1 cellular context compared by ENCODE assay signal in genomic region chr1:234607091-234608025, GRCh38.
TF ChIP-seq lines count a peak whose summit lies in the region.

No MANE protein-coding gene starts in this region.

TF ChIP-seq in GM12878, 131 proteins besides CTCF, POLR2A, EP300 and RAD21 (continued from another document and continues in another):
- TF ChIP-seq TBL1XR1 (IDR thresholded peaks at IDR 0.05; ENCODE audit: low read depth, low read length) (peak; percentile 10; the same call in 1 of the 2 replicates), NR2C1 (IDR thresholded peaks at IDR 0.05) (no peak), JUNB (IDR thresholded peaks at IDR 0.05) (no peak), E2F8 (IDR thresholded peaks at IDR 0.05; ENCODE audit: low read depth, partially characterized antibody) (no peak), NRF1 (conservative IDR thresholded peaks at IDR 0.05; ENCODE audit: low read depth, low read length) (no peak), SP1 (IDR thresholded peaks at IDR 0.05; ENCODE audit: low read depth, low read length) (no peak), KDM1A (IDR thresholded peaks at IDR 0.05; ENCODE audit: borderline replicate concordance) (no peak), SUZ12 (IDR thresholded peaks at IDR 0.05; ENCODE audit: unreplicated experiment) (no peak), GABPA (IDR thresholded peaks at IDR 0.05; ENCODE audit: low read depth) (no peak), FOXM1 (IDR thresholded peaks at IDR 0.05; ENCODE audit: low read depth, low read length) (no peak), GATAD2B (conservative IDR thresholded peaks at IDR 0.05; ENCODE audit: low read depth) (peak; percentile 44; the same call in 1 of the 2 replicates), MTA2 (IDR thresholded peaks at IDR 0.05; ENCODE audit: low read depth) (no peak), SREBF2 (IDR thresholded peaks at IDR 0.05; ENCODE audit: low read length) (no peak), HDAC6 (IDR thresholded peaks at IDR 0.05; ENCODE audit: unreplicated experiment) (no peak), NR2F1 (conservative IDR thresholded peaks at IDR 0.05) (no peak), POU2F2 (IDR thresholded peaks at IDR 0.05; ENCODE audit: borderline replicate concordance, low read depth, low read length) (peak; percentile 44), ZBTB4 (CRISPR knock-in tag; IDR thresholded peaks at IDR 0.05) (no peak), EZH2 (IDR thresholded peaks at IDR 0.05; ENCODE audit: borderline replicate concordance, control insufficient read depth, low read depth, low read length) (no peak), BACH1 (IDR thresholded peaks at IDR 0.05; ENCODE audit: borderline replicate concordance) (no peak), HDAC2 (IDR thresholded peaks at IDR 0.05) (no peak), WRNIP1 (IDR thresholded peaks at IDR 0.05; ENCODE audit: borderline replicate concordance, low read depth, low read length) (peak; percentile 40; the same call in 1 of the 2 replicates), SMARCA5 (IDR thresholded peaks at IDR 0.05) (peak; percentile 33; the same call in 1 of the 2 replicates), EGR1 (IDR thresholded peaks at IDR 0.05; ENCODE audit: borderline replicate concordance in 1 of 2, low read depth in 2 of 2, low read length in 2 of 2) (no peak), IKZF1 (conservative IDR thresholded peaks at IDR 0.05) (peak; percentile 85), BHLHE40 (IDR thresholded peaks at IDR 0.05; ENCODE audit: borderline replicate concordance in 1 of 2, low read depth in 2 of 2, low read length in 1 of 2) (peak; percentile 77 to 90), BMI1 (IDR thresholded peaks at IDR 0.05; ENCODE audit: borderline replicate concordance) (0 out of 2 replicates have a peak, but pooled peaks have one; percentile 51), ZNF622 (IDR thresholded peaks at IDR 0.05) (no peak), E4F1 (IDR thresholded peaks at IDR 0.05; ENCODE audit: borderline replicate concordance, partially characterized antibody) (no peak), DPF2 (IDR thresholded peaks at IDR 0.05) (no peak), CHD4 (IDR thresholded peaks at IDR 0.05) (no peak), POLR2AphosphoS5 (IDR thresholded peaks at IDR 0.05; ENCODE audit: low read length) (peak; percentile 66), YBX1 (IDR thresholded peaks at IDR 0.05) (no peak), TCF7 (IDR thresholded peaks at IDR 0.05; ENCODE audit: borderline replicate concordance) (no peak), ASH2L (IDR thresholded peaks at IDR 0.05; ENCODE audit: borderline replicate concordance, low read depth) (no peak), SIX5 (IDR thresholded peaks at IDR 0.05; ENCODE audit: low read depth, low read length, severe bottlenecking) (no peak), CBX3 (IDR thresholded peaks at IDR 0.05; ENCODE audit: borderline replicate concordance, low read depth) (no peak), IKZF2 (IDR thresholded peaks at IDR 0.05) (peak; percentile 84 to 89), ZNF274 (IDR thresholded peaks at IDR 0.05; ENCODE audit: insufficient read depth, insufficient read length) (no peak), CREM (IDR thresholded peaks at IDR 0.05; ENCODE audit: low read depth) (no peak), CEBPB (IDR thresholded peaks at IDR 0.05; ENCODE audit: borderline replicate concordance in 1 of 2, low read depth in 2 of 2, low read length in 2 of 2) (no peak), TARDBP (IDR thresholded peaks at IDR 0.05; ENCODE audit: borderline replicate concordance) (no peak)
- TF ChIP-seq, protein P1, sequence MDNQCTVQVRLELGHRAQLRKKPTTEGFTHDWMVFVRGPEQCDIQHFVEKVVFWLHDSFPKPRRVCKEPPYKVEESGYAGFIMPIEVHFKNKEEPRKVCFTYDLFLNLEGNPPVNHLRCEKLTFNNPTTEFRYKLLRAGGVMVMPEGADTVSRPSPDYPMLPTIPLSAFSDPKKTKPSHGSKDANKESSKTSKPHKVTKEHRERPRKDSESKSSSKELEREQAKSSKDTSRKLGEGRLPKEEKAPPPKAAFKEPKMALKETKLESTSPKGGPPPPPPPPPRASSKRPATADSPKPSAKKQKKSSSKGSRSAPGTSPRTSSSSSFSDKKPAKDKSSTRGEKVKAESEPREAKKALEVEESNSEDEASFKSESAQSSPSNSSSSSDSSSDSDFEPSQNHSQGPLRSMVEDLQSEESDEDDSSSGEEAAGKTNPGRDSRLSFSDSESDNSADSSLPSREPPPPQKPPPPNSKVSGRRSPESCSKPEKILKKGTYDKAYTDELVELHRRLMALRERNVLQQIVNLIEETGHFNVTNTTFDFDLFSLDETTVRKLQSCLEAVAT (IDR thresholded peaks at IDR 0.05), result peak; percentile 80
- TF ChIP-seq, protein P2, sequence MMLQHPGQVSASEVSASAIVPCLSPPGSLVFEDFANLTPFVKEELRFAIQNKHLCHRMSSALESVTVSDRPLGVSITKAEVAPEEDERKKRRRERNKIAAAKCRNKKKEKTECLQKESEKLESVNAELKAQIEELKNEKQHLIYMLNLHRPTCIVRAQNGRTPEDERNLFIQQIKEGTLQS (IDR thresholded peaks at IDR 0.05; ENCODE audit: borderline replicate concordance, extremely low read depth, low read depth, low read length), result no peak
- TF ChIP-seq, protein P3, sequence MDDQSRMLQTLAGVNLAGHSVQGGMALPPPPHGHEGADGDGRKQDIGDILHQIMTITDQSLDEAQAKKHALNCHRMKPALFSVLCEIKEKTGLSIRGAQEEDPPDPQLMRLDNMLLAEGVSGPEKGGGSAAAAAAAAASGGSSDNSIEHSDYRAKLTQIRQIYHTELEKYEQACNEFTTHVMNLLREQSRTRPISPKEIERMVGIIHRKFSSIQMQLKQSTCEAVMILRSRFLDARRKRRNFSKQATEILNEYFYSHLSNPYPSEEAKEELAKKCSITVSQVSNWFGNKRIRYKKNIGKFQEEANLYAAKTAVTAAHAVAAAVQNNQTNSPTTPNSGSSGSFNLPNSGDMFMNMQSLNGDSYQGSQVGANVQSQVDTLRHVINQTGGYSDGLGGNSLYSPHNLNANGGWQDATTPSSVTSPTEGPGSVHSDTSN (IDR thresholded peaks at IDR 0.05; ENCODE audit: insufficient replicate concordance, low read depth, low read length), result no peak
- TF ChIP-seq, protein P4, sequence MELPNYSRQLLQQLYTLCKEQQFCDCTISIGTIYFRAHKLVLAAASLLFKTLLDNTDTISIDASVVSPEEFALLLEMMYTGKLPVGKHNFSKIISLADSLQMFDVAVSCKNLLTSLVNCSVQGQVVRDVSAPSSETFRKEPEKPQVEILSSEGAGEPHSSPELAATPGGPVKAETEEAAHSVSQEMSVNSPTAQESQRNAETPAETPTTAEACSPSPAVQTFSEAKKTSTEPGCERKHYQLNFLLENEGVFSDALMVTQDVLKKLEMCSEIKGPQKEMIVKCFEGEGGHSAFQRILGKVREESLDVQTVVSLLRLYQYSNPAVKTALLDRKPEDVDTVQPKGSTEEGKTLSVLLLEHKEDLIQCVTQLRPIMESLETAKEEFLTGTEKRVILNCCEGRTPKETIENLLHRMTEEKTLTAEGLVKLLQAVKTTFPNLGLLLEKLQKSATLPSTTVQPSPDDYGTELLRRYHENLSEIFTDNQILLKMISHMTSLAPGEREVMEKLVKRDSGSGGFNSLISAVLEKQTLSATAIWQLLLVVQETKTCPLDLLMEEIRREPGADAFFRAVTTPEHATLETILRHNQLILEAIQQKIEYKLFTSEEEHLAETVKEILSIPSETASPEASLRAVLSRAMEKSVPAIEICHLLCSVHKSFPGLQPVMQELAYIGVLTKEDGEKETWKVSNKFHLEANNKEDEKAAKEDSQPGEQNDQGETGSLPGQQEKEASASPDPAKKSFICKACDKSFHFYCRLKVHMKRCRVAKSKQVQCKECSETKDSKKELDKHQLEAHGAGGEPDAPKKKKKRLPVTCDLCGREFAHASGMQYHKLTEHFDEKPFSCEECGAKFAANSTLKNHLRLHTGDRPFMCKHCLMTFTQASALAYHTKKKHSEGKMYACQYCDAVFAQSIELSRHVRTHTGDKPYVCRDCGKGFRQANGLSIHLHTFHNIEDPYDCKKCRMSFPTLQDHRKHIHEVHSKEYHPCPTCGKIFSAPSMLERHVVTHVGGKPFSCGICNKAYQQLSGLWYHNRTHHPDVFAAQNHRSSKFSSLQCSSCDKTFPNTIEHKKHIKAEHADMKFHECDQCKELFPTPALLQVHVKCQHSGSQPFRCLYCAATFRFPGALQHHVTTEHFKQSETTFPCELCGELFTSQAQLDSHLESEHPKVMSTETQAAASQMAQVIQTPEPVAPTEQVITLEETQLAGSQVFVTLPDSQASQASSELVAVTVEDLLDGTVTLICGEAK (IDR thresholded peaks at IDR 0.05; ENCODE audit: borderline replicate concordance), result no peak
- TF ChIP-seq, protein P5, sequence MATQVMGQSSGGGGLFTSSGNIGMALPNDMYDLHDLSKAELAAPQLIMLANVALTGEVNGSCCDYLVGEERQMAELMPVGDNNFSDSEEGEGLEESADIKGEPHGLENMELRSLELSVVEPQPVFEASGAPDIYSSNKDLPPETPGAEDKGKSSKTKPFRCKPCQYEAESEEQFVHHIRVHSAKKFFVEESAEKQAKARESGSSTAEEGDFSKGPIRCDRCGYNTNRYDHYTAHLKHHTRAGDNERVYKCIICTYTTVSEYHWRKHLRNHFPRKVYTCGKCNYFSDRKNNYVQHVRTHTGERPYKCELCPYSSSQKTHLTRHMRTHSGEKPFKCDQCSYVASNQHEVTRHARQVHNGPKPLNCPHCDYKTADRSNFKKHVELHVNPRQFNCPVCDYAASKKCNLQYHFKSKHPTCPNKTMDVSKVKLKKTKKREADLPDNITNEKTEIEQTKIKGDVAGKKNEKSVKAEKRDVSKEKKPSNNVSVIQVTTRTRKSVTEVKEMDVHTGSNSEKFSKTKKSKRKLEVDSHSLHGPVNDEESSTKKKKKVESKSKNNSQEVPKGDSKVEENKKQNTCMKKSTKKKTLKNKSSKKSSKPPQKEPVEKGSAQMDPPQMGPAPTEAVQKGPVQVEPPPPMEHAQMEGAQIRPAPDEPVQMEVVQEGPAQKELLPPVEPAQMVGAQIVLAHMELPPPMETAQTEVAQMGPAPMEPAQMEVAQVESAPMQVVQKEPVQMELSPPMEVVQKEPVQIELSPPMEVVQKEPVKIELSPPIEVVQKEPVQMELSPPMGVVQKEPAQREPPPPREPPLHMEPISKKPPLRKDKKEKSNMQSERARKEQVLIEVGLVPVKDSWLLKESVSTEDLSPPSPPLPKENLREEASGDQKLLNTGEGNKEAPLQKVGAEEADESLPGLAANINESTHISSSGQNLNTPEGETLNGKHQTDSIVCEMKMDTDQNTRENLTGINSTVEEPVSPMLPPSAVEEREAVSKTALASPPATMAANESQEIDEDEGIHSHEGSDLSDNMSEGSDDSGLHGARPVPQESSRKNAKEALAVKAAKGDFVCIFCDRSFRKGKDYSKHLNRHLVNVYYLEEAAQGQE (IDR thresholded peaks at IDR 0.05; ENCODE audit: low read depth, low read length), result no peak
- TF ChIP-seq, protein P6, sequence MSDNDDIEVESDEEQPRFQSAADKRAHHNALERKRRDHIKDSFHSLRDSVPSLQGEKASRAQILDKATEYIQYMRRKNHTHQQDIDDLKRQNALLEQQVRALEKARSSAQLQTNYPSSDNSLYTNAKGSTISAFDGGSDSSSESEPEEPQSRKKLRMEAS (IDR thresholded peaks at IDR 0.05; ENCODE audit: low read depth, low read length), result no peak
